ENCODE assay signal across 16 cellular contexts in the genomic region with DNA sequence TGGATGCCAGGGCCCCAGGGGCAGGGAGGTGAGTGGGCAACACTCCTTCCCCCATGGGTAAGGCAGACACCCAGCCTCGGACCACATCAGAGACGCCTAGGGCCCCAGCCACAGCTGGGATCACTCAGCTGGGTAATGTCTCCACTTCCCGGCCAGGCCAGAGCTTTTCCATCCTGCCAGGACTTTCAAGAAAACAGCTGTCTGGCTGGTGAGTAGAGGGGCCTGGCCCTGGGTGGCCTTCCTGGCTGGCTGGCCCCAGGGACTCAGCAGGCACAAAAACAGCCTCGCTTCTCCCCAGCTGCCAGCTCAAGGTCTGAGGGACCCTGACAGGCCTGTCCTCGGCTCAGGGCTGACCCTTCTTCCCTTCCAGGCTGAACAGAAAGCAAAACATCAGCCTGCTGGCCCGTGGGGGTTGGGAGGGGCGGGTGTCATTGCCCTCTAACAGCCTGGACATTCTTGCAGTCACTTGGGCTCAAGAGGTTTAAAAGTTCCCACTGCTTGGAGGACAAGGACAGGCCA. TPM values are rescaled to one million over a fixed set of nuclear protein-coding genes. Genes with fewer than 3 reads are reported as not detected.
DNase-seq lines count a peak whose midpoint lies in the region; ATAC-seq and TF ChIP-seq lines count a peak whose summit lies in the region.
"Had no signal": no experiment of that assay in that cellular context is flagged by ENCODE, and none has a peak within 500 bp of the region (broad histone marks: within the 10 kb centered on the region; RNA-seq: fewer than 3 reads in every experiment).

No MANE protein-coding gene starts in this region.

- H3K9ac ChIP-seq in duodenal mucosa (ENCODE audit: low read depth in 1 of 2, low read length in 2 of 2) (no peak overlapping the region), skeletal muscle satellite cell (ENCODE audit: low read depth, low read length) (peak overlapping the region; percentile 23)

- H3K4me1 ChIP-seq in BE2C (no peaks in the 10 kb centered on the region), duodenal mucosa (ENCODE audit: control insufficient read depth in 1 of 2, insufficient read depth in 2 of 2, low read length in 2 of 2) (peaks cover 0 to 3% of the 10 kb centered on the region in 2 donors), left lung (peaks cover 0 to 17% of the 10 kb centered on the region in 2 donors), skeletal muscle satellite cell (ENCODE audit: control insufficient read depth, insufficient read depth, low read length) (peaks cover 6% of the 10 kb centered on the region)
- H3K4me1 ChIP-seq: HAP-1 had no signal

- peak; percentile 42 for ATAC-seq in left lung
- no peak for ATAC-seq in HG03442 (IDR thresholded peaks at IDR 0.05; ENCODE audit: unreplicated experiment)

- H3K36me3 ChIP-seq in BE2C (no peaks in the 10 kb centered on the region), duodenal mucosa (ENCODE audit: control insufficient read depth in 1 of 2, insufficient read depth in 2 of 2, low read length in 2 of 2) (no peaks in the 10 kb centered on the region), left lung (no peaks in the 10 kb centered on the region), skeletal muscle satellite cell (ENCODE audit: insufficient read depth, low read length) (no peaks in the 10 kb centered on the region)
- H3K36me3 ChIP-seq: HAP-1, WERI-Rb-1 had no signal

- H3K4me3 ChIP-seq in BE2C (ENCODE audit: low read depth, low read length) (no peak overlapping the region), duodenal mucosa (ENCODE audit: low read depth in 1 of 2, low read length in 2 of 2) (no peak overlapping the region), left lung (no peak overlapping the region), skeletal muscle satellite cell (ENCODE audit: low read length) (no peak overlapping the region)
- H3K4me3 ChIP-seq: HAP-1 had no signal

- DNase-seq in BE2C, result peak; percentile 66
- DNase-seq in left lung, result no peak
- no peak for DNase-seq in germinal center (ENCODE audit: low spot score)
- no peak for DNase-seq in SHP77 (lab: John Stamatoyannopoulos, UW)
- no peak for DNase-seq in activated T-cell treated with anti-CD3 and anti-CD28 coated beads, Interleukin-2, amount 50 U/mL, for 48 hours
- DNase-seq: activated CD8-positive, alpha-beta memory T cell treated with anti-CD3 and anti-CD28 coated beads, Interleukin-2, amount 50 U/mL, for 48 hours; effector memory CD4-positive, alpha-beta T cell; hypothalamus; NCI-H187; NCI-H748 treated with DMSO at 0.1 percent for 48 hours; SIG-M5; WERI-Rb-1 had no signal

- TF ChIP-seq CTCF in BE2C (IDR thresholded peaks at IDR 0.05; ENCODE audit: low read depth, low read length) (no peak), left lung (IDR thresholded peaks at IDR 0.05) (no peak)

- H3K4me2 ChIP-seq in skeletal muscle satellite cell (ENCODE audit: low read length), result no peak overlapping the region

- H3K27ac ChIP-seq in duodenal mucosa (ENCODE audit: low read depth, low read length) (peak overlapping the region; percentile 51), left lung (peak overlapping the region; percentile 45 to 53)
- H3K27ac ChIP-seq: WERI-Rb-1 had no signal

- intact Hi-C loops in left lung (cut with DNase I), result no loop called here

- H3K27me3 ChIP-seq in BE2C, result no peaks in the 10 kb centered on the region
- H3K27me3 ChIP-seq in duodenal mucosa (ENCODE audit: control insufficient read depth in 1 of 2, insufficient read depth in 2 of 2, low read length in 2 of 2), result no peaks in the 10 kb centered on the region
- H3K27me3 ChIP-seq in left lung, result no peaks in the 10 kb centered on the region
- H3K27me3 ChIP-seq in skeletal muscle satellite cell (ENCODE audit: control insufficient read depth, insufficient read depth, low read length), result peaks cover 66% of the 10 kb centered on the region

- H3K9me3 ChIP-seq in BE2C, result no peaks in the 10 kb centered on the region; the same call in 1 of the 2 replicates
- H3K9me3 ChIP-seq in duodenal mucosa (ENCODE audit: control insufficient read depth in 1 of 2, low read length in 2 of 2), result no peaks in the 10 kb centered on the region
- no peaks in the 10 kb centered on the region for H3K9me3 ChIP-seq in left lung
- no peaks in the 10 kb centered on the region for H3K9me3 ChIP-seq in skeletal muscle satellite cell (replicated peaks; ENCODE audit: low read length)
- H3K9me3 ChIP-seq: HAP-1 had no signal

RNA-seq across cellular contexts. Expression of gene JPH3, which starts 45.3 kb away (rescaled TPM):
- polyA plus RNA-seq in BE2C (2012; ENCODE audit: insufficient read depth, insufficient read length, low read depth), result 15.0 TPM
- total RNA-seq in left lung, result under 1 TPM in 1 of 2 donors, not detected in 1; 0.06 TPM
- total RNA-seq in skeletal muscle satellite cell (2012; rRNA removed), result not detected in 2 replicates
